9 cellular contexts compared by ENCODE assay signal in the genomic region with DNA sequence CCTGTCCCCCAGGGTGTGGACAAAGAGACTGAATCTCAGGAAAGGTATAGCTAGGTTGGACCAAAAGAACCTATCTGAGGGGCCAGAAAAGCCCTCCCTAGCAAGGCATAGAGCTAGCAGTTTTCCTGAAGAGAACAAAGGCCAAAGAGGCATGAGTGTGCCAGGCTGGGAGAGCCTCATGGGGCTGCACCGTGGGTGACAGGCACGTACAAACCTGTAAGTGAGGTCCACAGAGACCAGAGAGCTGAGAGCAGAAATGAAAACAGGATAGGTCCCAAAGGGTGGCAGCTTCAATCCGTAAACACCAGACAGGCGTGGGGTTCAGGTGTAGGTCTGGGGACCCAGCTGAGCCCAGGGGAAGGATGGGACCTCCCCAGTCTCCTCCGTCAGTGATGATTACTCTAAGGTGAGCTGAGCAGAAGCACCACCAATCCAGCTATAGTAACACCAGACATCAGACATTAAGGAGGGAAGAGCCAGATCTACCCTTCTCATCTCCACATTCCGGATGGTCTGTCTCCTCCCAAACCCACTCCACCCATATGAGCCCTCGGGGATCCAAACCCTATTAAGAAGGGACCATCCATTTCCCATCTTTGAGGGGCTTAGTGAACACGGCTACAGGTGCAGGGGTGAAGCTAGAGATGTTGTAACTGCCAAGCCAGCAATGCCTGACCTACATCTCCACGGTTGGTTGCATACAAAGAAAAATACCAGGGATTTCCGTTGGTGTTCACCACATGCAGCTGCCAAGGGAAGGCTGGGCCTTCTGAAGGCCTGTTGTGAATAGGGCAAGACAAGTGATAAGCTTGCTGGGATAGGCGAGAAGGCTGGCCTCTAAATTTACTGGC. TPM values are rescaled to one million over a fixed set of nuclear protein-coding genes. Genes with fewer than 3 reads are reported as not detected.
DNase-seq lines count a peak whose midpoint lies in the region; ATAC-seq and TF ChIP-seq lines count a peak whose summit lies in the region.
"Had no signal": no experiment of that assay in that cellular context is flagged by ENCODE, and none has a peak within 500 bp of the region (broad histone marks: within the 10 kb centered on the region; RNA-seq: fewer than 3 reads in every experiment).

No MANE protein-coding gene starts in this region.

- no peaks in the 10 kb centered on the region for H3K27me3 ChIP-seq in GM06990 (replicated peaks; ENCODE audit: control insufficient read depth, insufficient read depth, low read length)

- no peak overlapping the region for H3K27ac Mint-ChIP-seq in HFFc6
- peak overlapping the region; percentile 69 for H3K27ac Mint-ChIP-seq in T-helper 1 cell treated with Interleukin-12 subunit alpha and Interleukin-12 subunit beta and Interleukin-4 antibody, amounts not matched to agents 30 μg/mL and 1 μg/mL, for 36 hours
- peak overlapping the region; percentile 27 for H3K27ac Mint-ChIP-seq in mesothelial cell of epicardium

- H3K4me3 Mint-ChIP-seq in HFFc6 (peak overlapping the region; percentile 28; the same call in 1 of the 2 replicates), mesothelial cell of epicardium (no peak overlapping the region)
- peak overlapping the region; percentile 59 for H3K4me3 Mint-ChIP-seq in T-helper 1 cell treated with Interleukin-12 subunit alpha and Interleukin-12 subunit beta and Interleukin-4 antibody, amounts not matched to agents 30 μg/mL and 1 μg/mL, for 36 hours

- no peak for ATAC-seq in HG03159 (IDR thresholded peaks at IDR 0.05; ENCODE audit: unreplicated experiment)
- no peak for ATAC-seq in activated CD4-positive, CD25-positive, alpha-beta regulatory T cell treated with anti-CD3 and anti-CD28 coated beads, Interleukin-2, amount 50 U/mL, for 24 hours
- ATAC-seq in GM18520 (IDR thresholded peaks at IDR 0.05; ENCODE audit: unreplicated experiment), result no peak
- ATAC-seq: left ventricle myocardium superior had no signal

- H3K9me3 Mint-ChIP-seq in HFFc6 (no peaks in the 10 kb centered on the region), mesothelial cell of epicardium (no peaks in the 10 kb centered on the region)
- H3K9me3 Mint-ChIP-seq in T-helper 1 cell treated with Interleukin-12 subunit alpha and Interleukin-12 subunit beta and Interleukin-4 antibody, amounts not matched to agents 30 μg/mL and 1 μg/mL, for 36 hours, result no peaks in the 10 kb centered on the region

- H3K36me3 Mint-ChIP-seq in HFFc6 (ENCODE audit: low read depth) (peaks cover 38% of the 10 kb centered on the region), mesothelial cell of epicardium (peaks cover 39% of the 10 kb centered on the region)
- H3K36me3 Mint-ChIP-seq in T-helper 1 cell treated with Interleukin-12 subunit alpha and Interleukin-12 subunit beta and Interleukin-4 antibody, amounts not matched to agents 30 μg/mL and 1 μg/mL, for 36 hours (ENCODE audit: low read depth), result peaks cover 50% of the 10 kb centered on the region

- H3K4me1 Mint-ChIP-seq in HFFc6 (ENCODE audit: low read depth) (peaks cover 39% of the 10 kb centered on the region), mesothelial cell of epicardium (peaks cover 10% of the 10 kb centered on the region)
- H3K4me1 Mint-ChIP-seq in T-helper 1 cell treated with Interleukin-12 subunit alpha and Interleukin-12 subunit beta and Interleukin-4 antibody, amounts not matched to agents 30 μg/mL and 1 μg/mL, for 36 hours (ENCODE audit: low read depth), result peaks cover 74% of the 10 kb centered on the region

- H3K36me3 ChIP-seq in GM06990 (ENCODE audit: control insufficient read depth, insufficient read depth, low read length), result peaks cover 11% of the 10 kb centered on the region

- H3K27me3 Mint-ChIP-seq in HFFc6 (ENCODE audit: insufficient read depth) (no peaks in the 10 kb centered on the region), mesothelial cell of epicardium (ENCODE audit: low read depth) (no peaks in the 10 kb centered on the region)
- H3K27me3 Mint-ChIP-seq in T-helper 1 cell treated with Interleukin-12 subunit alpha and Interleukin-12 subunit beta and Interleukin-4 antibody, amounts not matched to agents 30 μg/mL and 1 μg/mL, for 36 hours (ENCODE audit: low read depth), result no peaks in the 10 kb centered on the region

- TF ChIP-seq CTCF in GM06990 (IDR thresholded peaks at IDR 0.05; ENCODE audit: insufficient read depth, low read length, poor library complexity, severe bottlenecking) (no peak), HFFc6 (IDR thresholded peaks at IDR 0.05) (no peak), mesothelial cell of epicardium (IDR thresholded peaks at IDR 0.05; ENCODE audit: unreplicated experiment) (no peak)

- H3K4me3 ChIP-seq in GM06990 (replicated peaks; ENCODE audit: low read depth, low read length), result peak overlapping the region; percentile 11; the same call in 1 of the 2 replicates

- DNase-seq in GM06990 (ENCODE audit: extremely low read depth, insufficient read length) (no peak), HFFc6 (no peak), mesothelial cell of epicardium (ENCODE audit: low spot score in 2 of 2, unreplicated experiment in 2 of 2) (no peak)
- DNase-seq in activated effector memory CD4-positive, alpha-beta T cell treated with anti-CD3 and anti-CD28 coated beads, Interleukin-2, amount 50 U/mL, for 16 hours, result no peak
- DNase-seq: left ventricle myocardium superior had no signal

RNA-seq across cellular contexts. Expression of a gene that starts 38.3 kb away (rescaled TPM):
- 100 to 1,000 TPM; 111 to 122 (median 117) TPM for total RNA-seq in HFFc6 (2021; fragmentation: NEBNext Ultra II Directional; extraction: Animal tissue kit (Norgen Biotek cat#: 25700))
- total RNA-seq in mesothelial cell of epicardium, result 63.2 to 66.6 TPM (median 64.8 TPM) in 3 replicates

RNA-seq across cellular contexts. Expression of a gene that starts 46.7 kb away (rescaled TPM):
- total RNA-seq in HFFc6 (2021; fragmentation: NEBNext Ultra II Directional; extraction: Animal tissue kit (Norgen Biotek cat#: 25700)), result not detected
- 0.34 TPM in 1 of 3 replicates, not detected in the others for total RNA-seq in mesothelial cell of epicardium

RNA-seq across cellular contexts. Expression of a gene that starts 54.7 kb away (rescaled TPM):
- total RNA-seq in HFFc6 (2021; fragmentation: NEBNext Ultra II Directional; extraction: Animal tissue kit (Norgen Biotek cat#: 25700)), result 100 to 1,000 TPM in 4 of 6 experiments, 10 to 100 TPM in 2; 51.0 to 117 (median 107) TPM
- 36.6 to 39.0 TPM (median 37.5 TPM) in 3 replicates for total RNA-seq in mesothelial cell of epicardium
